11 cellular contexts compared by ENCODE assay signal in the genomic region with DNA sequence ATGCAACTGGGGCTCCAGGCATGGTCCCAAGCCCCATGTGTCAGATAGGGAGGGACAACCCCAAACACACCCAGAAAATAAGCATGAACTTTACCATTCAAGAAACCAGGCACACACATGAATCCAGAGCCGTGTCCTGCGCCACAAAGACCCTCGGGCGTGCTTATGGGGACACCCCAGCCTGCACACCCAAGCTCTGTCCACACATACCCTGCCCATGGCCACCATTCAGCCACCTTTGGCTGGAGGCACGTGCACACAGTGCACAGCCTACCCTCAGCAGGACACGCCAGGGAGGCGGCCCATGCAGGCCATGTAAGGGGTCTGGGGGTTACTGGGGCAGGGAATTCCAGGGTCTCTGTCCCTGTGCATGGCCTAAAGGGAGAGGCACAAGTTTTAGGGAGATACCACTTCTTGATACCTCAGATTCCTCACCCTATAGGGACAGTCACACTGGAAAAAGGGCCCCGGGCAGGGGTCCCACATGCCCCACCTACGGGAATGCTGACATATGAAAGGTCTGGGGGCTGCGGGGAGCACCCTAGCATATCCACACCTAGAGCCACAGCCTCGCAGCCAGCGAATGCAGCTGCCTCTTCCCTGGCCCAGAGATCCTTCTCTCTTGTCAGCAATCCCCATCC. TPM values are rescaled to one million over a fixed set of nuclear protein-coding genes. Genes with fewer than 3 reads are reported as not detected.
DNase-seq lines count a peak whose midpoint lies in the region; FAIRE-seq and TF ChIP-seq lines count a peak whose summit lies in the region.
"Had no signal": no experiment of that assay in that cellular context is flagged by ENCODE, and none has a peak within 500 bp of the region (broad histone marks: within the 10 kb centered on the region; RNA-seq: fewer than 3 reads in every experiment).

No MANE protein-coding gene starts in this region.

- no peaks in the 10 kb centered on the region for H3K9me3 Mint-ChIP-seq in HFFc6

- H3K4me3 ChIP-seq in colonic mucosa (peak overlapping the region; percentile 12), liver (ENCODE audit: low read depth in 1 of 3, low read length in 3 of 3) (peak overlapping the region in 2 of 3 donors; percentile 9 to 46), stomach smooth muscle (ENCODE audit: low read length in 2 of 2) (peak overlapping the region; percentile 65 to 77)
- H3K4me3 ChIP-seq: HAP-1 had no signal

- H3K27ac ChIP-seq in colonic mucosa (peak overlapping the region; percentile 90), liver (ENCODE audit: low read depth in 1 of 2, low read length in 2 of 2) (peak overlapping the region; percentile 83 to 84), stomach smooth muscle (ENCODE audit: low read length) (peak overlapping the region; percentile 96)

- WGBS in liver: 87% methylated on average over 12 of the region's 12 CpGs

- peaks cover 16% of the 10 kb centered on the region for H3K36me3 Mint-ChIP-seq in HFFc6 (ENCODE audit: low read depth)

- H3K36me3 ChIP-seq in colonic mucosa (no peaks in the 10 kb centered on the region), liver (ENCODE audit: control insufficient read depth in 4 of 4, insufficient read depth in 3 of 4, low read depth in 1 of 4, low read length in 3 of 4) (no peaks in the 10 kb centered on the region), stomach smooth muscle (ENCODE audit: control insufficient read depth in 2 of 2, insufficient read depth in 2 of 2, low read length in 2 of 2) (no peaks in the 10 kb centered on the region)
- H3K36me3 ChIP-seq: HAP-1 had no signal

- H3K9ac ChIP-seq in colonic mucosa (ENCODE audit: low read depth in 2 of 2, low read length in 2 of 2) (peak overlapping the region; percentile 73 to 85), liver (ENCODE audit: low read depth in 1 of 2, low read length in 2 of 2) (peak overlapping the region in 1 of 2 donors; percentile 53), stomach smooth muscle (ENCODE audit: low read length in 2 of 2) (peak overlapping the region; percentile 85 to 86)

- intact Hi-C loops in colonic mucosa (cut with DNase I): no loop called here

- H3K9me3 ChIP-seq in colonic mucosa: no peaks in the 10 kb centered on the region
- H3K9me3 ChIP-seq in liver (ENCODE audit: control insufficient read depth in 4 of 4, low read length in 3 of 4): no peaks in the 10 kb centered on the region
- peaks cover 0 to 3% of the 10 kb centered on the region in 2 donors for H3K9me3 ChIP-seq in stomach smooth muscle (ENCODE audit: control insufficient read depth in 2 of 2, low read length in 2 of 2)
- H3K9me3 ChIP-seq: HAP-1 had no signal

- peak overlapping the region; percentile 90 for H3K4me3 Mint-ChIP-seq in HFFc6

- H3K27me3 Mint-ChIP-seq in HFFc6 (ENCODE audit: insufficient read depth): peaks cover 6% of the 10 kb centered on the region

- H3K4me1 Mint-ChIP-seq in HFFc6 (ENCODE audit: low read depth): peaks cover 92% of the 10 kb centered on the region

- H3K27me3 ChIP-seq in colonic mucosa (no peaks in the 10 kb centered on the region), liver (ENCODE audit: control insufficient read depth in 4 of 4, insufficient read depth in 4 of 4, low read length in 3 of 4) (no peaks in the 10 kb centered on the region), stomach smooth muscle (ENCODE audit: control insufficient read depth in 1 of 2, insufficient read depth in 2 of 2, low read length in 2 of 2) (no peaks in the 10 kb centered on the region)

- TF ChIP-seq CTCF in HFFc6 (IDR thresholded peaks at IDR 0.05) (no peak), colonic mucosa (IDR thresholded peaks at IDR 0.05) (no peak), liver (IDR thresholded peaks at IDR 0.05; ENCODE audit: low read depth, low read length, missing input control) (no peak)

- FAIRE-seq in frontal cortex (lab: Jason Lieb, UNC): no peak

- DNase-seq in HFFc6 (no peak), colonic mucosa (no peak), iPS-NIHi11 (ENCODE audit: low spot score) (no peak), frontal cortex (ENCODE audit: low spot score in 2 of 2) (no peak), NCI-H2171 (lab: John Stamatoyannopoulos, UW) (no peak), HK-2 (ENCODE audit: unreplicated experiment) (no peak)
- DNase-seq: cerebellar nuclear complex; stimulated activated CD4-positive, alpha-beta T cell treated with anti-CD3 and anti-CD28 coated beads, Interleukin-12 subunit alpha, Interleukin-12 subunit beta, amount 100 ng/mL, for 4 hours had no signal

- H3K4me1 ChIP-seq in colonic mucosa (peaks cover 36% of the 10 kb centered on the region), liver (ENCODE audit: control insufficient read depth in 4 of 4, insufficient read depth in 4 of 4, low read length in 3 of 4) (peaks cover 24 to 38% (median 30%) of the 10 kb centered on the region in 4 donors), stomach smooth muscle (ENCODE audit: control insufficient read depth, insufficient read depth, low read length) (peaks cover 65% of the 10 kb centered on the region)
- H3K4me1 ChIP-seq: HAP-1 had no signal

- H3K27ac Mint-ChIP-seq in HFFc6: peak overlapping the region; percentile 97

- no peak for TF ChIP-seq RAD21 in liver (IDR thresholded peaks at IDR 0.05)

TF ChIP-seq in liver, 16 proteins besides CTCF, POLR2A, EP300 and RAD21:
- TF ChIP-seq, protein P1, sequence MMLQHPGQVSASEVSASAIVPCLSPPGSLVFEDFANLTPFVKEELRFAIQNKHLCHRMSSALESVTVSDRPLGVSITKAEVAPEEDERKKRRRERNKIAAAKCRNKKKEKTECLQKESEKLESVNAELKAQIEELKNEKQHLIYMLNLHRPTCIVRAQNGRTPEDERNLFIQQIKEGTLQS (IDR thresholded peaks at IDR 0.05): no peak
- TF ChIP-seq HNF4A (conservative IDR thresholded peaks at IDR 0.05) (no peak), YY1 (IDR thresholded peaks at IDR 0.05) (no peak), JUND (IDR thresholded peaks at IDR 0.05) (no peak), FOXA2 (IDR thresholded peaks at IDR 0.05) (no peak), FOXA1 (IDR thresholded peaks at IDR 0.05) (no peak), MAX (IDR thresholded peaks at IDR 0.05) (no peak), GABPA (IDR thresholded peaks at IDR 0.05 in 1 of 2, conservative IDR thresholded peaks at IDR 0.05 in 1 of 2) (no peak)
- TF ChIP-seq, protein P2, sequence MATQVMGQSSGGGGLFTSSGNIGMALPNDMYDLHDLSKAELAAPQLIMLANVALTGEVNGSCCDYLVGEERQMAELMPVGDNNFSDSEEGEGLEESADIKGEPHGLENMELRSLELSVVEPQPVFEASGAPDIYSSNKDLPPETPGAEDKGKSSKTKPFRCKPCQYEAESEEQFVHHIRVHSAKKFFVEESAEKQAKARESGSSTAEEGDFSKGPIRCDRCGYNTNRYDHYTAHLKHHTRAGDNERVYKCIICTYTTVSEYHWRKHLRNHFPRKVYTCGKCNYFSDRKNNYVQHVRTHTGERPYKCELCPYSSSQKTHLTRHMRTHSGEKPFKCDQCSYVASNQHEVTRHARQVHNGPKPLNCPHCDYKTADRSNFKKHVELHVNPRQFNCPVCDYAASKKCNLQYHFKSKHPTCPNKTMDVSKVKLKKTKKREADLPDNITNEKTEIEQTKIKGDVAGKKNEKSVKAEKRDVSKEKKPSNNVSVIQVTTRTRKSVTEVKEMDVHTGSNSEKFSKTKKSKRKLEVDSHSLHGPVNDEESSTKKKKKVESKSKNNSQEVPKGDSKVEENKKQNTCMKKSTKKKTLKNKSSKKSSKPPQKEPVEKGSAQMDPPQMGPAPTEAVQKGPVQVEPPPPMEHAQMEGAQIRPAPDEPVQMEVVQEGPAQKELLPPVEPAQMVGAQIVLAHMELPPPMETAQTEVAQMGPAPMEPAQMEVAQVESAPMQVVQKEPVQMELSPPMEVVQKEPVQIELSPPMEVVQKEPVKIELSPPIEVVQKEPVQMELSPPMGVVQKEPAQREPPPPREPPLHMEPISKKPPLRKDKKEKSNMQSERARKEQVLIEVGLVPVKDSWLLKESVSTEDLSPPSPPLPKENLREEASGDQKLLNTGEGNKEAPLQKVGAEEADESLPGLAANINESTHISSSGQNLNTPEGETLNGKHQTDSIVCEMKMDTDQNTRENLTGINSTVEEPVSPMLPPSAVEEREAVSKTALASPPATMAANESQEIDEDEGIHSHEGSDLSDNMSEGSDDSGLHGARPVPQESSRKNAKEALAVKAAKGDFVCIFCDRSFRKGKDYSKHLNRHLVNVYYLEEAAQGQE (IDR thresholded peaks at IDR 0.05): no peak

RNA-seq across cellular contexts. Expression of gene PACSIN2, which starts 20.6 kb away (rescaled TPM):
- 10 to 100 TPM; 69.8 to 97.3 (median 76.2) TPM for total RNA-seq in HFFc6 (2021; fragmentation: NEBNext Ultra II Directional; extraction: Animal tissue kit (Norgen Biotek cat#: 25700))
- total RNA-seq in colonic mucosa: 100 to 1,000 TPM; 143 to 160 TPM
- total RNA-seq in liver: 10 to 100 TPM; 15.4 to 31.4 TPM
- polyA plus RNA-seq in liver: 10 to 100 TPM in 1 of 2 donors, 1 to 10 TPM in 1; 9.1 to 18.6 TPM
- 24.5 TPM for total RNA-seq in frontal cortex

Comparison
In these comparisons a context has a peak if more than half of its experiments do, and no peak if none do; other contexts are left out.
1. H3K4me3 ChIP-seq: peak in every context shown above with its lines; median percentile 71 in stomach smooth muscle; 28 in liver; 12 in colonic mucosa.